In genomic region chr19:46346821-46347571, GRCh38 we compare ENCODE assay signal across 1 cellular context.
TF ChIP-seq lines count a peak whose summit lies in the region.

A gene with protein sequence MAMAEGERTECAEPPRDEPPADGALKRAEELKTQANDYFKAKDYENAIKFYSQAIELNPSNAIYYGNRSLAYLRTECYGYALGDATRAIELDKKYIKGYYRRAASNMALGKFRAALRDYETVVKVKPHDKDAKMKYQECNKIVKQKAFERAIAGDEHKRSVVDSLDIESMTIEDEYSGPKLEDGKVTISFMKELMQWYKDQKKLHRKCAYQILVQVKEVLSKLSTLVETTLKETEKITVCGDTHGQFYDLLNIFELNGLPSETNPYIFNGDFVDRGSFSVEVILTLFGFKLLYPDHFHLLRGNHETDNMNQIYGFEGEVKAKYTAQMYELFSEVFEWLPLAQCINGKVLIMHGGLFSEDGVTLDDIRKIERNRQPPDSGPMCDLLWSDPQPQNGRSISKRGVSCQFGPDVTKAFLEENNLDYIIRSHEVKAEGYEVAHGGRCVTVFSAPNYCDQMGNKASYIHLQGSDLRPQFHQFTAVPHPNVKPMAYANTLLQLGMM (plus strand): TSS chr19:46347087. CDS start chr19:46347097, 10 bp downstream.

TF ChIP-seq in WTC11, 78 proteins besides CTCF, POLR2A, EP300 and RAD21 (continued from another document):
- TF ChIP-seq, protein P1, sequence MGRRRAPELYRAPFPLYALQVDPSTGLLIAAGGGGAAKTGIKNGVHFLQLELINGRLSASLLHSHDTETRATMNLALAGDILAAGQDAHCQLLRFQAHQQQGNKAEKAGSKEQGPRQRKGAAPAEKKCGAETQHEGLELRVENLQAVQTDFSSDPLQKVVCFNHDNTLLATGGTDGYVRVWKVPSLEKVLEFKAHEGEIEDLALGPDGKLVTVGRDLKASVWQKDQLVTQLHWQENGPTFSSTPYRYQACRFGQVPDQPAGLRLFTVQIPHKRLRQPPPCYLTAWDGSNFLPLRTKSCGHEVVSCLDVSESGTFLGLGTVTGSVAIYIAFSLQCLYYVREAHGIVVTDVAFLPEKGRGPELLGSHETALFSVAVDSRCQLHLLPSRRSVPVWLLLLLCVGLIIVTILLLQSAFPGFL (CRISPR knock-in tag; IDR thresholded peaks at IDR 0.05; ENCODE audit: borderline replicate concordance): no peak
- no peak for TF ChIP-seq SOX15 (CRISPR knock-in tag; IDR thresholded peaks at IDR 0.05)
- no peak for TF ChIP-seq RELA (CRISPR knock-in tag; IDR thresholded peaks at IDR 0.05; ENCODE audit: borderline replicate concordance)
- TF ChIP-seq OVOL2 (CRISPR knock-in tag; IDR thresholded peaks at IDR 0.05; ENCODE audit: borderline replicate concordance): no peak
- TF ChIP-seq PRDM15 (CRISPR knock-in tag; IDR thresholded peaks at IDR 0.05): peak; percentile 13; the same call in 1 of the 2 replicates
- TF ChIP-seq ATF2 (CRISPR knock-in tag; IDR thresholded peaks at IDR 0.05; ENCODE audit: borderline replicate concordance, low read depth): no peak
- TF ChIP-seq SP1 (CRISPR knock-in tag; conservative IDR thresholded peaks at IDR 0.05): 0 out of 2 replicates have a peak, but pooled peaks have one; percentile 37
- TF ChIP-seq ZNF232 (CRISPR knock-in tag; IDR thresholded peaks at IDR 0.05): peak; percentile 82
- TF ChIP-seq JUN (CRISPR knock-in tag; IDR thresholded peaks at IDR 0.05): no peak
- TF ChIP-seq ZMAT4 (CRISPR knock-in tag; IDR thresholded peaks at IDR 0.05): no peak
- TF ChIP-seq EMX1 (CRISPR knock-in tag; IDR thresholded peaks at IDR 0.05): no peak
- TF ChIP-seq TP53 (CRISPR knock-in tag; IDR thresholded peaks at IDR 0.05): no peak
- TF ChIP-seq, protein P2, sequence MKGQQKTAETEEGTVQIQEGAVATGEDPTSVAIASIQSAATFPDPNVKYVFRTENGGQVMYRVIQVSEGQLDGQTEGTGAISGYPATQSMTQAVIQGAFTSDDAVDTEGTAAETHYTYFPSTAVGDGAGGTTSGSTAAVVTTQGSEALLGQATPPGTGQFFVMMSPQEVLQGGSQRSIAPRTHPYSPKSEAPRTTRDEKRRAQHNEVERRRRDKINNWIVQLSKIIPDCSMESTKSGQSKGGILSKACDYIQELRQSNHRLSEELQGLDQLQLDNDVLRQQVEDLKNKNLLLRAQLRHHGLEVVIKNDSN (CRISPR knock-in tag; IDR thresholded peaks at IDR 0.05): peak; percentile 47; the same call in 1 of the 2 replicates
- no peak for TF ChIP-seq GABPB1 (CRISPR knock-in tag; IDR thresholded peaks at IDR 0.05)
- no peak for TF ChIP-seq PRRX2 (CRISPR knock-in tag; IDR thresholded peaks at IDR 0.05)
- no peak for TF ChIP-seq ZNF532 (CRISPR knock-in tag; IDR thresholded peaks at IDR 0.05; ENCODE audit: borderline replicate concordance)
- no peak for TF ChIP-seq ZNF423 (CRISPR knock-in tag; IDR thresholded peaks at IDR 0.05)
- TF ChIP-seq, protein P3, sequence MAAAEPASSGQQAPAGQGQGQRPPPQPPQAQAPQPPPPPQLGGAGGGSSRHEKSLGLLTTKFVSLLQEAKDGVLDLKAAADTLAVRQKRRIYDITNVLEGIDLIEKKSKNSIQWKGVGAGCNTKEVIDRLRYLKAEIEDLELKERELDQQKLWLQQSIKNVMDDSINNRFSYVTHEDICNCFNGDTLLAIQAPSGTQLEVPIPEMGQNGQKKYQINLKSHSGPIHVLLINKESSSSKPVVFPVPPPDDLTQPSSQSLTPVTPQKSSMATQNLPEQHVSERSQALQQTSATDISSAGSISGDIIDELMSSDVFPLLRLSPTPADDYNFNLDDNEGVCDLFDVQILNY (CRISPR knock-in tag; IDR thresholded peaks at IDR 0.05): peak; percentile 85; the same call in 1 of the 2 replicates
- peak; percentile 47; the same call in 1 of the 2 replicates for TF ChIP-seq FOXP1 (CRISPR knock-in tag; IDR thresholded peaks at IDR 0.05; ENCODE audit: borderline replicate concordance)
- no peak for TF ChIP-seq ZSCAN18 (CRISPR knock-in tag; IDR thresholded peaks at IDR 0.05)
- TF ChIP-seq, protein P4, sequence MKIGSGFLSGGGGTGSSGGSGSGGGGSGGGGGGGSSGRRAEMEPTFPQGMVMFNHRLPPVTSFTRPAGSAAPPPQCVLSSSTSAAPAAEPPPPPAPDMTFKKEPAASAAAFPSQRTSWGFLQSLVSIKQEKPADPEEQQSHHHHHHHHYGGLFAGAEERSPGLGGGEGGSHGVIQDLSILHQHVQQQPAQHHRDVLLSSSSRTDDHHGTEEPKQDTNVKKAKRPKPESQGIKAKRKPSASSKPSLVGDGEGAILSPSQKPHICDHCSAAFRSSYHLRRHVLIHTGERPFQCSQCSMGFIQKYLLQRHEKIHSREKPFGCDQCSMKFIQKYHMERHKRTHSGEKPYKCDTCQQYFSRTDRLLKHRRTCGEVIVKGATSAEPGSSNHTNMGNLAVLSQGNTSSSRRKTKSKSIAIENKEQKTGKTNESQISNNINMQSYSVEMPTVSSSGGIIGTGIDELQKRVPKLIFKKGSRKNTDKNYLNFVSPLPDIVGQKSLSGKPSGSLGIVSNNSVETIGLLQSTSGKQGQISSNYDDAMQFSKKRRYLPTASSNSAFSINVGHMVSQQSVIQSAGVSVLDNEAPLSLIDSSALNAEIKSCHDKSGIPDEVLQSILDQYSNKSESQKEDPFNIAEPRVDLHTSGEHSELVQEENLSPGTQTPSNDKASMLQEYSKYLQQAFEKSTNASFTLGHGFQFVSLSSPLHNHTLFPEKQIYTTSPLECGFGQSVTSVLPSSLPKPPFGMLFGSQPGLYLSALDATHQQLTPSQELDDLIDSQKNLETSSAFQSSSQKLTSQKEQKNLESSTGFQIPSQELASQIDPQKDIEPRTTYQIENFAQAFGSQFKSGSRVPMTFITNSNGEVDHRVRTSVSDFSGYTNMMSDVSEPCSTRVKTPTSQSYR (CRISPR knock-in tag; IDR thresholded peaks at IDR 0.05): no peak
- no peak for TF ChIP-seq TEAD4 (CRISPR knock-in tag; IDR thresholded peaks at IDR 0.05)
- TF ChIP-seq, protein P5, sequence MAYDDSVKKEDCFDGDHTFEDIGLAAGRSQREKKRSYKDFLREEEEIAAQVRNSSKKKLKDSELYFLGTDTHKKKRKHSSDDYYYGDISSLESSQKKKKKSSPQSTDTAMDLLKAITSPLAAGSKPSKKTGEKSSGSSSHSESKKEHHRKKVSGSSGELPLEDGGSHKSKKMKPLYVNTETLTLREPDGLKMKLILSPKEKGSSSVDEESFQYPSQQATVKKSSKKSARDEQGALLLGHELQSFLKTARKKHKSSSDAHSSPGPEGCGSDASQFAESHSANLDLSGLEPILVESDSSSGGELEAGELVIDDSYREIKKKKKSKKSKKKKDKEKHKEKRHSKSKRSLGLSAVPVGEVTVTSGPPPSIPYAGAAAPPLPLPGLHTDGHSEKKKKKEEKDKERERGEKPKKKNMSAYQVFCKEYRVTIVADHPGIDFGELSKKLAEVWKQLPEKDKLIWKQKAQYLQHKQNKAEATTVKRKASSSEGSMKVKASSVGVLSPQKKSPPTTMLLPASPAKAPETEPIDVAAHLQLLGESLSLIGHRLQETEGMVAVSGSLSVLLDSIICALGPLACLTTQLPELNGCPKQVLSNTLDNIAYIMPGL (CRISPR knock-in tag; IDR thresholded peaks at IDR 0.05): peak; percentile 98
- no peak; the same call in 1 of the 2 replicates for TF ChIP-seq FOXK1 (CRISPR knock-in tag; IDR thresholded peaks at IDR 0.05)
- TF ChIP-seq ZBTB21 (CRISPR knock-in tag; IDR thresholded peaks at IDR 0.05; ENCODE audit: borderline replicate concordance): peak; percentile 86; the same call in 1 of the 2 replicates
- TF ChIP-seq ZNF512 (CRISPR knock-in tag; IDR thresholded peaks at IDR 0.05; ENCODE audit: borderline replicate concordance): no peak
- TF ChIP-seq TEAD1 (CRISPR knock-in tag; IDR thresholded peaks at IDR 0.05): peak; percentile 23; the same call in 1 of the 2 replicates
